In the genomic region with DNA sequence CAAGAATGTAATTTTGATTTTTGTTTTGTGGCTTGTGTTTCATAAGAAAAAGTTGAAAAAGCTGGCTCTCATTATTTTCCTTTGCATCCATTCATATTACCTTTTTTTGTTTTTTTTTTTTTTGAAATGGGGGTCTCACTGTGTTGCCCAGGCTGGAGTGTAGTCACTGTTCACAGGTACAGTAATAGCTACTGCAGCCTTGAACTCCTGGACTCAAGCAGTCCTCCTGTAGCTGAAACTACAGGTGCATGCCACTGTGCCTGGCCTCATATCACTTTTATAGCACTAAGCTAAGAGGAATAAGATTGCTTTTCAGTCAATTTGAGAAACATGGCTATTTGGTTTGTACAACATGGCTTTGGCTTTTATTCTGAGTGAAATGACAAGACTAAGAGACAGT, we compare ENCODE assay signal across 22 cellular contexts. TPM values are rescaled to one million over a fixed set of nuclear protein-coding genes. Genes with fewer than 3 reads are reported as not detected.
DNase-seq lines count a peak whose midpoint lies in the region; ATAC-seq and TF ChIP-seq lines count a peak whose summit lies in the region.
"Had no signal": no experiment of that assay in that cellular context is flagged by ENCODE, and none has a peak within 500 bp of the region (broad histone marks: within the 10 kb centered on the region; RNA-seq: fewer than 3 reads in every experiment).

No MANE protein-coding gene starts in this region.

- H3K4me1 Mint-ChIP-seq in CD4-positive, CD25-positive, alpha-beta regulatory T cell: peaks cover 42 to 76% (median 49%) of the 10 kb centered on the region in 4 donors
- H3K4me1 Mint-ChIP-seq in neural progenitor cell: peaks cover 13% of the 10 kb centered on the region
- H3K4me1 Mint-ChIP-seq in progenitor cell of endocrine pancreas (ENCODE audit: low read depth): peaks cover 42% of the 10 kb centered on the region
- peaks cover 49% of the 10 kb centered on the region for H3K4me1 Mint-ChIP-seq in chondrocyte (ENCODE audit: low read depth)

- peak overlapping the region; percentile 24 for H3K4me2 ChIP-seq in neural progenitor cell

- H3F3A ChIP-seq in neural progenitor cell (ENCODE audit: low read depth): peaks cover 10% of the 10 kb centered on the region

- peak overlapping the region in 2 of 3 donors; percentile 21 to 80 for H3K27ac Mint-ChIP-seq in CD4-positive, CD25-positive, alpha-beta regulatory T cell
- no peak overlapping the region for H3K27ac Mint-ChIP-seq in neural progenitor cell
- no peak overlapping the region for H3K27ac Mint-ChIP-seq in progenitor cell of endocrine pancreas
- no peak overlapping the region for H3K27ac Mint-ChIP-seq in chondrocyte (ENCODE audit: unreplicated experiment)

- no peak overlapping the region for H2AFZ ChIP-seq in neural progenitor cell (replicated peaks)

- no peaks in the 10 kb centered on the region for H3K36me3 Mint-ChIP-seq in CD4-positive, CD25-positive, alpha-beta regulatory T cell
- H3K36me3 Mint-ChIP-seq in neural progenitor cell (peaks cover 16% of the 10 kb centered on the region), progenitor cell of endocrine pancreas (ENCODE audit: insufficient read depth) (peaks cover 2% of the 10 kb centered on the region), chondrocyte (ENCODE audit: low read depth) (no peaks in the 10 kb centered on the region)

- TF ChIP-seq CTCF in neural progenitor cell (IDR thresholded peaks at IDR 0.05) (no peak), progenitor cell of endocrine pancreas (IDR thresholded peaks at IDR 0.05; ENCODE audit: unreplicated experiment) (no peak), chondrocyte (IDR thresholded peaks at IDR 0.05) (no peak)

- no peaks in the 10 kb centered on the region for H3K36me3 ChIP-seq in CD4-positive, CD25-positive, alpha-beta regulatory T cell (ENCODE audit: control insufficient read depth, insufficient read depth, low read length)
- H3K36me3 ChIP-seq in HUES64 (ENCODE audit: insufficient read depth, low read length) (no peaks in the 10 kb centered on the region), neural progenitor cell (no peaks in the 10 kb centered on the region)
- H3K36me3 ChIP-seq: Peyer's patch, SJSA1 had no signal

- no peak overlapping the region for H3K9ac ChIP-seq in HUES64 (ENCODE audit: low read depth, low read length)
- no peak overlapping the region for H3K9ac ChIP-seq in neural progenitor cell

- no peak overlapping the region for H3K27ac ChIP-seq in CD4-positive, CD25-positive, alpha-beta regulatory T cell (ENCODE audit: insufficient read depth, low read length, poor library complexity, severe bottlenecking)
- peak overlapping the region; percentile 5; the same call in 1 of the 2 replicates for H3K27ac ChIP-seq in HUES64 (ENCODE audit: low read depth, low read length)
- H3K27ac ChIP-seq in epithelial cell of prostate: peak overlapping the region; percentile 72
- H3K27ac ChIP-seq in neural progenitor cell: no peak overlapping the region
- H3K27ac ChIP-seq: Peyer's patch, SJSA1 had no signal

- no peaks in the 10 kb centered on the region for H3K9me3 ChIP-seq in CD4-positive, CD25-positive, alpha-beta regulatory T cell (ENCODE audit: control insufficient read depth in 2 of 2, low read length in 2 of 2)
- no peaks in the 10 kb centered on the region for H3K9me3 ChIP-seq in HUES64 (ENCODE audit: insufficient read depth, low read depth, low read length)
- no peaks in the 10 kb centered on the region for H3K9me3 ChIP-seq in neural progenitor cell (ENCODE audit: low read depth)
- H3K9me3 ChIP-seq: Peyer's patch, SJSA1 had no signal

- H4K20me1 ChIP-seq in neural progenitor cell (ENCODE audit: low read depth): peaks cover 95% of the 10 kb centered on the region

- H3K4me3 Mint-ChIP-seq in CD4-positive, CD25-positive, alpha-beta regulatory T cell: no peak overlapping the region
- no peak overlapping the region for H3K4me3 Mint-ChIP-seq in neural progenitor cell
- H3K4me3 Mint-ChIP-seq in progenitor cell of endocrine pancreas (ENCODE audit: low read depth): no peak overlapping the region
- no peak overlapping the region for H3K4me3 Mint-ChIP-seq in chondrocyte (ENCODE audit: unreplicated experiment)

- no peak for DNase-seq in CD4-positive, CD25-positive, alpha-beta regulatory T cell
- DNase-seq in epithelial cell of prostate (ENCODE audit: low read depth, low spot score) (no peak), neural progenitor cell (ENCODE audit: low spot score) (no peak), globus pallidus (ENCODE audit: low spot score) (no peak), progenitor cell of endocrine pancreas (ENCODE audit: low spot score, unreplicated experiment) (no peak), chondrocyte (ENCODE audit: low spot score) (no peak)
- DNase-seq: CD4-positive, alpha-beta memory T cell; DMS153; GOT3; NCI-H1092; NCI-H1436; NCI-H2029 treated with DMSO at 0.1 percent for 48 hours; NCI-H345; NCI-H524; NCI-H774; NK-92 treated with Interleukin-12 subunit alpha and Interleukin-12 subunit beta, amount 100 ng/mL, for 24 hours; Peyer's patch had no signal

- no peaks in the 10 kb centered on the region for H3K27me3 Mint-ChIP-seq in CD4-positive, CD25-positive, alpha-beta regulatory T cell
- H3K27me3 Mint-ChIP-seq in neural progenitor cell (ENCODE audit: insufficient read depth, low read depth) (no peaks in the 10 kb centered on the region), progenitor cell of endocrine pancreas (no peaks in the 10 kb centered on the region), chondrocyte (ENCODE audit: low read depth) (no peaks in the 10 kb centered on the region)
- H3K27me3 Mint-ChIP-seq: CD4-positive, alpha-beta memory T cell had no signal

- ATAC-seq in CD4-positive, CD25-positive, alpha-beta regulatory T cell (ENCODE audit: low read depth in 2 of 2): no peak
- ATAC-seq in GM19467 (IDR thresholded peaks at IDR 0.05; ENCODE audit: unreplicated experiment): no peak
- ATAC-seq: HCT116, Right ventricle myocardium inferior had no signal

- H3K27me3 ChIP-seq in CD4-positive, CD25-positive, alpha-beta regulatory T cell (ENCODE audit: control insufficient read depth, insufficient read depth, low read length): no peaks in the 10 kb centered on the region
- H3K27me3 ChIP-seq in HUES64 (ENCODE audit: insufficient read depth, low read length) (no peaks in the 10 kb centered on the region), neural progenitor cell (no peaks in the 10 kb centered on the region)
- H3K27me3 ChIP-seq: Peyer's patch, SJSA1 had no signal

- no peaks in the 10 kb centered on the region for H3K9me3 Mint-ChIP-seq in CD4-positive, CD25-positive, alpha-beta regulatory T cell
- H3K9me3 Mint-ChIP-seq in neural progenitor cell: peaks cover 8% of the 10 kb centered on the region
- H3K9me3 Mint-ChIP-seq in progenitor cell of endocrine pancreas (ENCODE audit: low read depth): no peaks in the 10 kb centered on the region
- H3K9me3 Mint-ChIP-seq in chondrocyte (ENCODE audit: low read depth): no peaks in the 10 kb centered on the region
- H3K9me3 Mint-ChIP-seq: CD4-positive, alpha-beta memory T cell had no signal

- peaks cover 100% of the 10 kb centered on the region for H3K79me2 ChIP-seq in neural progenitor cell (ENCODE audit: low read depth)

- H3K4me1 ChIP-seq in CD4-positive, CD25-positive, alpha-beta regulatory T cell (ENCODE audit: control insufficient read depth, insufficient read depth, low read length, poor library complexity, severe bottlenecking): peaks cover 10% of the 10 kb centered on the region
- H3K4me1 ChIP-seq in HUES64 (ENCODE audit: insufficient read depth, low read length) (peaks cover 37% of the 10 kb centered on the region), neural progenitor cell (peaks cover 24% of the 10 kb centered on the region)
- H3K4me1 ChIP-seq: SJSA1 had no signal

- H3K4me3 ChIP-seq in CD4-positive, CD25-positive, alpha-beta regulatory T cell (ENCODE audit: low read depth, low read length): no peak overlapping the region
- H3K4me3 ChIP-seq in HUES64 (ENCODE audit: low read length) (no peak overlapping the region), neural progenitor cell (no peak overlapping the region)
- H3K4me3 ChIP-seq: Peyer's patch, SJSA1 had no signal

RNA-seq across cellular contexts. Expression of gene TCF12, which starts 49.8 kb away (rescaled TPM):
- total RNA-seq in CD4-positive, CD25-positive, alpha-beta regulatory T cell: 83.7 TPM
- 10 to 100 TPM; 45.7 to 71.6 (median 63.7) TPM for polyA plus RNA-seq in CD4-positive, CD25-positive, alpha-beta regulatory T cell
- 74.5 TPM for polyA plus RNA-seq in HUES64 (2013, experiment 1 of 2)
- polyA plus RNA-seq in HUES64 (2013, experiment 2 of 2): 99.2 TPM
- total RNA-seq in neural progenitor cell (ENCODE audit: low replicate concordance) (130 and 149 TPM in 2 replicates), progenitor cell of endocrine pancreas (164 and 167 TPM in 2 replicates), chondrocyte (106 to 154 TPM (median 110 TPM) in 3 replicates)

Comparison
In these comparisons a context has a peak if more than half of its experiments do, and no peak if none do; other contexts are left out.
1. H3K27ac ChIP-seq: peak in HUES64 (single experiment) and epithelial cell of prostate (single experiment); none in CD4-positive, CD25-positive, alpha-beta regulatory T cell (single experiment) and neural progenitor cell (single experiment).
2. H3K27ac Mint-ChIP-seq: peak in CD4-positive, CD25-positive, alpha-beta regulatory T cell (2 of 3); none in neural progenitor cell (single experiment), progenitor cell of endocrine pancreas (single experiment) and chondrocyte (single experiment).